Comparison of ENCODE assay signal across 8 cellular contexts in the genomic region with DNA sequence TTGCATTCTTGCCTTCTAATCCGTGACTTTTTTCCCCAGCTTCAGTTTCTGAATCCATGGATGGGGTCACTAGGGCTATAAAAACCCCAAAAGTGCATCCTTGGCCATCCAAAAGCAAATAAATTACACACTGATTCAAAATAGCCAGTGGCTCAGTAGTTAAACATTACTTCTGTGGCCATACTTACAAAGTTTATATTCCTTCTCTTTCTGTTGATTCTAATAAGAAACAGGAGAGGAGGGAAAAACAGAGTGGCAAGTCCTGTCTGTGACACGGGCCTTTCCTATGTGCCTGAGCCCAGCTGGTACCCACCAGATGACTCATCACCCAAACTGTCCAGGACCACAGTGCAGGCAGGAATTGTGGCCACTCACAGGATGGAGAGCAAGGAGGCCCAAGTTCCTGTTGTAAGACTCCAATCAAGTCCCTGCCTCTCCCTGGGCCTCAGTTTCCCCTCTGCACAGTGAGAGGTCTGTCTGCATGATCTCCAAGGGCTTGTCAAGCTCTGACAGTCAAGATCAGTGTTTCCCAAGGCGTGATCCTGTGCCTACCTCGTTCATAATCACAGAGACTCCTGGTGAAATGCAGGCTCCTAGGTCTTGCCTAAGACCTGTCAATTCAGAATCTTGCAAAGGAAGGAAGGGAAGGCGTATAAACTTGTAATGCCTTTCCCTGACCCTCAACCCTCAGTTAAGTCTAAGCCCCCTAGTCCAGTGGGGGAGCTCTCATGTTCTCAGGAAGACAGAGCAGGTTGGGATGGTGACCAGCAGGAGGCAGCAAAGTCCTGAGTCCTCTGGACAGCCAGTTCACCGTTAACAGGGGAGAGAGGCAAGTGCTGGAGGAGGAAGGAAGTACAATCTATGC. TPM values are rescaled to one million over a fixed set of nuclear protein-coding genes. Genes with fewer than 3 reads are reported as not detected.
A peak's percentile ranks its signal among the peaks of the same experiment; 100 is the strongest.
DNase-seq lines count a peak whose midpoint lies in the region; ATAC-seq and TF ChIP-seq lines count a peak whose summit lies in the region.

No MANE protein-coding gene starts in this region.

- DNase-seq in NCI-H748 (lab: John Stamatoyannopoulos, UW; ENCODE audit: unreplicated experiment) (peak; percentile 45), NCI-H748 treated with DMSO at 0.1 percent for 48 hours (lab: John Stamatoyannopoulos, UW) (no peak), NCI-H446 (lab: John Stamatoyannopoulos, UW) (peak; percentile 10 to 49), dorsolateral prefrontal cortex (peak in 9 of 10 donors; percentile 57 to 82 (median 74)), lung microvascular endothelial cell (ENCODE audit: low read depth in 2 of 2) (peak; percentile 86)
- peak; percentile 72 for DNase-seq in activated CD4-positive, alpha-beta T cell treated with anti-CD3 and anti-CD28 coated beads, Interleukin-2, amount 50 U/mL, for 4 hours
- peak; percentile 51 for DNase-seq in stimulated activated CD8-positive, alpha-beta memory T cell treated with anti-CD3 and anti-CD28 coated beads, Interleukin-15, amount 100 ng/mL, for 1 hour (ENCODE audit: low read depth)

- no peaks in the 10 kb centered on the region for H3K27me3 ChIP-seq in dorsolateral prefrontal cortex

- ATAC-seq in HG02852 (IDR thresholded peaks at IDR 0.05; ENCODE audit: unreplicated experiment), result peak; percentile 65

- intact Hi-C loops in dorsolateral prefrontal cortex (cut with DNase I), result loop anchor here (2.0 to 5.0 kb wide), 3 partner anchors 64 to 111 kb away; no protein-coding TSS in a partner anchor

- H3K4me3 ChIP-seq in dorsolateral prefrontal cortex, result no peak overlapping the region

- H3K27ac ChIP-seq in dorsolateral prefrontal cortex, result peak overlapping the region in 1 of 59 donors; percentile 36

- TF ChIP-seq CTCF in dorsolateral prefrontal cortex (IDR thresholded peaks at IDR 0.05 in 54 of 56, conservative IDR thresholded peaks at IDR 0.05 in 2 of 56; ENCODE audit: low read depth in 1 of 56, partially characterized antibody in 56 of 56), result peak; percentile 43 to 93 (median 83)

RNA-seq across cellular contexts. Expression of a gene that starts 29.5 kb away (rescaled TPM):
- total RNA-seq in dorsolateral prefrontal cortex (10 to 100 TPM; 39.3 to 76.8 (median 57.4) TPM), lung microvascular endothelial cell (60.8 and 77.6 TPM in 2 replicates)

RNA-seq across cellular contexts. Expression of a gene that starts 30.9 kb away (rescaled TPM):
- total RNA-seq in dorsolateral prefrontal cortex, result 100 to 1,000 TPM in 5 of 120 experiments, 10 to 100 TPM in 115; 15.1 to 151 (median 46.9) TPM
- total RNA-seq in lung microvascular endothelial cell, result 5.0 and 6.3 TPM in 2 replicates
